Comparison of ENCODE assay signal across 39 cellular contexts in the genomic region with DNA sequence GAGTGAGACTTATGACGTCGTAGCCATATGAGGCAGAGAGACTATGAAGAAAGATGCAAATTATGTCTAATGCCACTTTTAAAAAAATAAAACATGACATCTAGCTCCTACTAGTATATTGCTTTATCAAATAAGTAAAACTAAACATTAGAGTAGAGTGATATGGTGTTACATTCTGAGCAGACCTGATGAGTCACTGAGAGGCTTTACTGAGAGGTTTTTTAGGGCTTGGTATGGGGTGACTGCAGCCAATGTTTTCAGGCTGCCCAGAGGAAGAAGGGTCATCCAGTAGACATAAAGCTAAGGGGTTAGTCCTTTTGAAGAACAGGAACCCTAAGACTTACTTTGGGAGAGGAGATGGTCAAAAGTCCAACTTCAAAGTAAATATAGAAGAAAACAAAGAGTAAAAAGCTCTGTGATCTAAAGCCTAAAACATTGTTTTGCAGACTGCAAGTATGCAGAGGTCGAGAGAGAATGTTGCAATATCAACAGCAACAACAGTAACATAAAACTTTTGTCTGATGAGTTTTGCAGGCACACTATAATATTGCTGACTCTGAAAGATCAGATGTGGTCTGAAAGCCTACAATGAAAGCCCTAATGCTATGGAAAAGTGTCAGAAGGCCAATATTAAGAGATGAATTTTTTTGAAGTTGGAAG.
DNase-seq lines count a peak whose midpoint lies in the region; ATAC-seq, FAIRE-seq and TF ChIP-seq lines count a peak whose summit lies in the region.
"Had no signal": no experiment of that assay in that cellular context is flagged by ENCODE, and none has a peak within 500 bp of the region (broad histone marks: within the 10 kb centered on the region; RNA-seq: fewer than 3 reads in every experiment).

No MANE protein-coding gene starts in this region.

- no peak overlapping the region for H3K4me3 Mint-ChIP-seq in activated CD4-positive, alpha-beta memory T cell treated with anti-CD3 and anti-CD28 coated beads, Interleukin-2, amount 10 ng/mL, durations not matched to agents 7 days and 5 days
- H3K4me3 Mint-ChIP-seq: activated CD8-positive, alpha-beta T cell treated with anti-CD3 and anti-CD28 coated beads for 36 hours; activated naive CD4-positive, alpha-beta T cell treated with anti-CD3 and anti-CD28 coated beads, Interleukin-2, amount 50 U/mL, for 24 hours; HFFc6; neural crest cell; T-helper 2 cell treated with Interferon-gamma antibody and Interleukin-4, amounts not matched to agents 5 μg/mL and 100 μg/mL, for 36 hours had no signal

- FAIRE-seq in endometrium (lab: Jason Lieb, UNC): peak; percentile 97
- FAIRE-seq: GM18507, H1 had no signal

- no peaks in the 10 kb centered on the region for H3K4me1 ChIP-seq in PC-3 (ENCODE audit: insufficient read depth, low read length)
- H3K4me1 ChIP-seq: colonic mucosa, stomach, thyroid gland, vagina had no signal

- no peaks in the 10 kb centered on the region for H3K9me3 ChIP-seq in PC-3 (ENCODE audit: low read length)
- H3K9me3 ChIP-seq: colonic mucosa, stomach, thyroid gland, vagina had no signal

- no TSS peak for BruUV-seq in PC-3 (replicated peaks; lab: Mats Ljungman, UMichigan)

- H3K36me3 Mint-ChIP-seq in activated CD4-positive, alpha-beta memory T cell treated with anti-CD3 and anti-CD28 coated beads, Interleukin-2, amount 10 ng/mL, durations not matched to agents 7 days and 5 days (ENCODE audit: low read depth): no peaks in the 10 kb centered on the region
- H3K36me3 Mint-ChIP-seq: activated naive CD4-positive, alpha-beta T cell treated with anti-CD3 and anti-CD28 coated beads, Interleukin-2, amount 50 U/mL, for 24 hours had no signal

- no peak overlapping the region for H3K27ac Mint-ChIP-seq in activated CD4-positive, alpha-beta memory T cell treated with anti-CD3 and anti-CD28 coated beads, Interleukin-2, amount 10 ng/mL, durations not matched to agents 7 days and 5 days
- H3K27ac Mint-ChIP-seq: activated CD8-positive, alpha-beta T cell treated with anti-CD3 and anti-CD28 coated beads for 36 hours; activated naive CD4-positive, alpha-beta T cell treated with anti-CD3 and anti-CD28 coated beads, Interleukin-2, amount 50 U/mL, for 24 hours; activated T-helper 2 cell treated with anti-CD3 and anti-CD28 coated beads, Interferon-gamma antibody, Interleukin-2, Interleukin-4, amounts not matched to agents 10 μg/mL and 5 μg/mL and 100 μg/mL, durations not matched to agents 14 hours and 24 hours and 36 hours; HFFc6; T-helper 2 cell treated with Interferon-gamma antibody and Interleukin-4, amounts not matched to agents 5 μg/mL and 100 μg/mL, for 36 hours had no signal

- H4K20me1 ChIP-seq in PC-3 (ENCODE audit: low read length): no peaks in the 10 kb centered on the region

- DNase-seq in AG08396 (ENCODE audit: low spot score): peak; percentile 3
- peak; percentile 11 for DNase-seq in PC-3
- peak; percentile 56 for DNase-seq in iris pigment epithelial cell (ENCODE audit: low read depth)
- DNase-seq in activated CD4-positive, alpha-beta memory T cell treated with anti-CD3 and anti-CD28 coated beads, Interleukin-2, amount 10 ng/mL, durations not matched to agents 7 days and 5 days: no peak
- DNase-seq in pons (ENCODE audit: low spot score): no peak
- DNase-seq in HuH-7.5 (ENCODE audit: low spot score): no peak
- DNase-seq: activated CD4-positive, alpha-beta T cell treated with anti-CD3 and anti-CD28 coated beads for 1 hour; activated CD8-positive, alpha-beta T cell treated with anti-CD3 and anti-CD28 coated beads for 36 hours; colonic mucosa; DMS79; effector memory CD4-positive, alpha-beta T cell; erythroblast; GDM1; HFFc6; hippocampal formation; NCI-H1048; NCI-H1694 treated with DMSO at 0.1 percent for 48 hours; NCI-H2171 treated with DMSO at 0.1 percent for 48 hours; NCI-H526 treated with DMSO at 0.1 percent for 48 hours; NK-92 treated with Interleukin-12 subunit alpha and Interleukin-12 subunit beta, amount 100 ng/mL, for 24 hours; PC-9; posterior cingulate gyrus; right cardiac atrium; stimulated activated CD4-positive, alpha-beta T cell treated with anti-CD3 and anti-CD28 coated beads, Interleukin-12 subunit alpha, Interleukin-12 subunit beta, amount 100 ng/mL, for 4 hours; stimulated activated CD4-positive, alpha-beta T cell treated with anti-CD3 and anti-CD28 coated beads, Interleukin-4, amount 100 ng/mL, for 1 hour; stomach; thyroid gland had no signal

- no peak overlapping the region for H3K4me2 ChIP-seq in PC-3 (ENCODE audit: low read length)
- H3K4me2 ChIP-seq: PC-9 had no signal

- H3F3A ChIP-seq in PC-3 (ENCODE audit: low read length, unreplicated experiment): no peaks in the 10 kb centered on the region

- POLR2A ChIA-PET in PC-3 (lab: Charles Lee; ENCODE audit: unreplicated experiment): no interaction called here
- POLR2A ChIA-PET in activated CD4-positive, alpha-beta memory T cell treated with anti-CD3 and anti-CD28 coated beads, Interleukin-2, amount 10 ng/mL, durations not matched to agents 7 days and 5 days (lab: Charles Lee): no interaction called here

- no peak overlapping the region for H3K4me3 ChIP-seq in PC-3 (ENCODE audit: low read length)
- H3K4me3 ChIP-seq: cardiac muscle cell, colonic mucosa, lung, PC-9, stomach, thyroid gland, vagina had no signal

- no peaks in the 10 kb centered on the region for H3K9me3 Mint-ChIP-seq in activated CD4-positive, alpha-beta memory T cell treated with anti-CD3 and anti-CD28 coated beads, Interleukin-2, amount 10 ng/mL, durations not matched to agents 7 days and 5 days
- H3K9me3 Mint-ChIP-seq: activated CD8-positive, alpha-beta T cell treated with anti-CD3 and anti-CD28 coated beads for 36 hours; activated T-helper 2 cell treated with anti-CD3 and anti-CD28 coated beads, Interferon-gamma antibody, Interleukin-2, Interleukin-4, amounts not matched to agents 10 μg/mL and 5 μg/mL and 100 μg/mL, durations not matched to agents 14 hours and 24 hours and 36 hours; neural crest cell; T-helper 2 cell treated with Interferon-gamma antibody and Interleukin-4, amounts not matched to agents 5 μg/mL and 100 μg/mL, for 36 hours had no signal

- H3K9ac ChIP-seq in PC-3 (ENCODE audit: low read length): no peak overlapping the region

- intact Hi-C loops in PC-3 (cut with micrococcal nuclease): loop anchor here (10.0 kb wide), 1 partner anchor 1043 kb away; no protein-coding TSS in a partner anchor

- no peaks in the 10 kb centered on the region for H3K79me2 ChIP-seq in PC-3 (ENCODE audit: low read length)

- no peaks in the 10 kb centered on the region for H3K4me1 Mint-ChIP-seq in activated CD4-positive, alpha-beta memory T cell treated with anti-CD3 and anti-CD28 coated beads, Interleukin-2, amount 10 ng/mL, durations not matched to agents 7 days and 5 days
- H3K4me1 Mint-ChIP-seq: activated naive CD4-positive, alpha-beta T cell treated with anti-CD3 and anti-CD28 coated beads, Interleukin-2, amount 50 U/mL, for 24 hours; neural crest cell had no signal

- ATAC-seq in PC-3: peak; percentile 43; the same call in 1 of the 2 replicates
- no peak for ATAC-seq in GM18505 (IDR thresholded peaks at IDR 0.05; ENCODE audit: unreplicated experiment)
- ATAC-seq: activated CD8-positive, alpha-beta T cell treated with anti-CD3 and anti-CD28 coated beads for 36 hours; right cardiac atrium; SK-N-SH treated with all-trans-retinoic acid at 6 μM for 48 hours had no signal

- no peaks in the 10 kb centered on the region for H3K9me2 ChIP-seq in PC-3 (replicated peaks; ENCODE audit: low read length)

- H3K27ac ChIP-seq in PC-3 (ENCODE audit: low read length): no peak overlapping the region
- H3K27ac ChIP-seq: cardiac muscle cell, colonic mucosa, PC-9, stomach, thyroid gland, vagina had no signal

- no peak for TF ChIP-seq CTCF in PC-3 (conservative IDR thresholded peaks at IDR 0.05; ENCODE audit: low read depth, low read length)

- no peak for TF ChIP-seq POLR2A in GM18505 (IDR thresholded peaks at IDR 0.05; ENCODE audit: borderline replicate concordance, extremely low read depth, insufficient read depth, insufficient read length)

- no peaks in the 10 kb centered on the region for H3K27me3 Mint-ChIP-seq in activated CD4-positive, alpha-beta memory T cell treated with anti-CD3 and anti-CD28 coated beads, Interleukin-2, amount 10 ng/mL, durations not matched to agents 7 days and 5 days
- H3K27me3 Mint-ChIP-seq: activated CD8-positive, alpha-beta T cell treated with anti-CD3 and anti-CD28 coated beads for 36 hours; activated naive CD4-positive, alpha-beta T cell treated with anti-CD3 and anti-CD28 coated beads, Interleukin-2, amount 50 U/mL, for 24 hours had no signal

- no peaks in the 10 kb centered on the region for H3K36me3 ChIP-seq in PC-3 (ENCODE audit: low read depth, low read length)
- H3K36me3 ChIP-seq: colonic mucosa, stomach, thyroid gland, vagina had no signal

- H2AFZ ChIP-seq in PC-3 (ENCODE audit: low read length): no peak overlapping the region
- H2AFZ ChIP-seq: PC-9 had no signal

- CTCF ChIA-PET in PC-3 (lab: Charles Lee): no interaction called here
- CTCF ChIA-PET in activated CD4-positive, alpha-beta memory T cell treated with anti-CD3 and anti-CD28 coated beads, Interleukin-2, amount 10 ng/mL, durations not matched to agents 7 days and 5 days (lab: Charles Lee): no interaction called here

- no peaks in the 10 kb centered on the region for H3K27me3 ChIP-seq in PC-3 (ENCODE audit: low read length)
- H3K27me3 ChIP-seq: cardiac muscle cell, colonic mucosa, stomach, thyroid gland, vagina had no signal

Comparison
In these comparisons a context has a peak if more than half of its experiments do, and no peak if none do; other contexts are left out.
1. DNase-seq: peak in AG08396 (single experiment), PC-3 (single experiment) and iris pigment epithelial cell (single experiment); none in activated CD4-positive, alpha-beta memory T cell treated with anti-CD3 and anti-CD28 coated beads, Interleukin-2, amount 10 ng/mL, durations not matched to agents 7 days and 5 days (single experiment), pons (single experiment) and HuH-7.5 (single experiment).